Comparison of ENCODE assay signal across 20 cellular contexts in the genomic region with DNA sequence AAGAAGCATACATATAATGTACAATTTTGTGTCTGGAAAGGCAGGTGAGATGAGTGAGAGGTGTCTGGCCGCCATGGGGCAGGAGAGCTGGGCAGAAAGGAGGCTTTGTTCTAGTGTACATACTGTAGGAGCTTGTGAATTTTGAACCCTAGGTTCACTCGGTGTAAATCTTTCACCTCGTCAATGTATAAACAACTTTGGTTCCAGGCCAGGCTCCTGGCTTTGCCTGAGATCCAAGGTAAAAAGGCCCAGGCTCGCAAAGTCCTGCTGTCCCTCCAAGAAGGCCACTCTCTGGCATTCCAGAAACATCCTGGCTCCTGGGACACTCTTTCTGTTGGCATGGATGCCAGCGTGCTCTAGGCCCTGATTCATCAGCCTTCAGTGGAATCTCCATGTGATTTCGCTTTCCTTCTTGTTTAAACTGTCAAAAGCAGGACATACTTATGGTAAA. TPM values are rescaled to one million over a fixed set of nuclear protein-coding genes. Genes with fewer than 3 reads are reported as not detected.
DNase-seq lines count a peak whose midpoint lies in the region; ATAC-seq and TF ChIP-seq lines count a peak whose summit lies in the region.
"Had no signal": no experiment of that assay in that cellular context is flagged by ENCODE, and none has a peak within 500 bp of the region (broad histone marks: within the 10 kb centered on the region; RNA-seq: fewer than 3 reads in every experiment).

No MANE protein-coding gene starts in this region.

- no peak overlapping the region for H3K4me2 ChIP-seq in SK-N-SH
- H3K4me2 ChIP-seq: BLaER1 treated with 17β-estradiol and CSF1 and Interleukin-3, amounts not matched to agents 10 nM and 100 nM had no signal

- no peaks in the 10 kb centered on the region for H3K9me3 ChIP-seq in SK-N-SH
- H3K9me3 ChIP-seq: BLaER1 treated with 17β-estradiol and CSF1 and Interleukin-3, amounts not matched to agents 10 nM and 100 nM; SJCRH30 had no signal

- H2AFZ ChIP-seq in SK-N-SH (ENCODE audit: low read depth) = peak overlapping the region; percentile 35; the same call in 1 of the 2 replicates

- H3K27ac Mint-ChIP-seq in nephron = peak overlapping the region in 2 of 3 experiments; percentile 0 to 43
- H3K27ac Mint-ChIP-seq in activated T-cell treated with anti-CD3 and anti-CD28 coated beads, Interleukin-2, amount 50 U/mL, for 24 hours = no peak overlapping the region

- no peak overlapping the region for H3K9ac ChIP-seq in SK-N-SH
- H3K9ac ChIP-seq: BLaER1 treated with 17β-estradiol and CSF1 and Interleukin-3, amounts not matched to agents 10 nM and 100 nM had no signal

- no peaks in the 10 kb centered on the region for H3K4me1 Mint-ChIP-seq in nephron
- no peaks in the 10 kb centered on the region for H3K4me1 Mint-ChIP-seq in activated T-cell treated with anti-CD3 and anti-CD28 coated beads, Interleukin-2, amount 50 U/mL, for 24 hours (ENCODE audit: low read depth)

- POLR2A ChIA-PET in SK-N-SH (lab: Yijun Ruan, JAX) = no interaction called here

- no peaks in the 10 kb centered on the region for H3K79me2 ChIP-seq in SK-N-SH (ENCODE audit: insufficient read depth)

- TF ChIP-seq RAD21 in SK-N-SH (IDR thresholded peaks at IDR 0.05; ENCODE audit: low read length) = no peak

- no peak overlapping the region for H3K4me3 ChIP-seq in SK-N-SH (ENCODE audit: low read depth in 2 of 2, low read length in 1 of 2)
- H3K4me3 ChIP-seq: BLaER1 treated with 17β-estradiol and CSF1 and Interleukin-3, amounts not matched to agents 10 nM and 100 nM; GM12878; SJCRH30 had no signal

- CTCF ChIA-PET in SK-N-SH (lab: Yijun Ruan, JAX) = interaction anchor here (0.9 kb wide), 1 partner anchor 61 kb away, joined by 3 read pairs; no protein-coding TSS in a partner anchor

- H4K20me1 ChIP-seq in SK-N-SH (ENCODE audit: insufficient read depth) = no peaks in the 10 kb centered on the region
- H4K20me1 ChIP-seq: BLaER1 treated with 17β-estradiol and CSF1 and Interleukin-3, amounts not matched to agents 10 nM and 100 nM had no signal

- no peak for DNase-seq in SK-N-SH
- DNase-seq in left colon = no peak
- DNase-seq in activated T-cell treated with anti-CD3 and anti-CD28 coated beads, Interleukin-2, amount 50 U/mL, for 24 hours = no peak
- no peak for DNase-seq in hippocampal formation (lab: John Stamatoyannopoulos, UW)
- no peak for DNase-seq in NCI-H2196 (lab: John Stamatoyannopoulos, UW; ENCODE audit: unreplicated experiment)
- DNase-seq in nucleus accumbens (lab: John Stamatoyannopoulos, UW) = no peak
- DNase-seq: DND-41, GOT3, KG1, NCI-H1436 treated with DMSO at 0.1 percent for 48 hours, NCI-H2081, NCI-H510A, NCI-H774, RPMI8226, SJCRH30 had no signal

- no peak for ATAC-seq in SK-N-SH treated with all-trans-retinoic acid at 6 μM for 48 hours
- ATAC-seq in left colon = peak; percentile 56
- ATAC-seq: GM12878 had no signal

- no peaks in the 10 kb centered on the region for H3K9me3 Mint-ChIP-seq in nephron
- no peaks in the 10 kb centered on the region for H3K9me3 Mint-ChIP-seq in activated T-cell treated with anti-CD3 and anti-CD28 coated beads, Interleukin-2, amount 50 U/mL, for 24 hours

- no peaks in the 10 kb centered on the region for H3K4me1 ChIP-seq in SK-N-SH (ENCODE audit: control insufficient read depth in 1 of 2, insufficient read depth in 2 of 2, low read depth in 1 of 2, low read length in 1 of 2)
- H3K4me1 ChIP-seq: SJCRH30 had no signal

- H3K27me3 Mint-ChIP-seq in nephron (ENCODE audit: low read depth) = peaks cover 14% of the 10 kb centered on the region
- peaks cover 12% of the 10 kb centered on the region for H3K27me3 Mint-ChIP-seq in activated T-cell treated with anti-CD3 and anti-CD28 coated beads, Interleukin-2, amount 50 U/mL, for 24 hours

- H3F3A ChIP-seq in SK-N-SH (replicated peaks; ENCODE audit: insufficient read depth) = no peaks in the 10 kb centered on the region

- H3K4me3 Mint-ChIP-seq in nephron = no peak overlapping the region
- no peak overlapping the region for H3K4me3 Mint-ChIP-seq in activated T-cell treated with anti-CD3 and anti-CD28 coated beads, Interleukin-2, amount 50 U/mL, for 24 hours

- intact Hi-C loops in left colon (cut with DNase I, micrococcal nuclease) = no loop called here

- no peak for TF ChIP-seq EP300 in SK-N-SH (IDR thresholded peaks at IDR 0.05; ENCODE audit: borderline replicate concordance in 1 of 2, low read depth in 1 of 2, low read length in 1 of 2)

- 81% methylated on average over 6 of the region's 6 CpGs for WGBS in SK-N-SH (ENCODE audit: low lambda C conversion rate)

- no peak overlapping the region for H3K27ac ChIP-seq in SK-N-SH (ENCODE audit: low read depth in 2 of 2, low read length in 1 of 2)
- H3K27ac ChIP-seq: 22Rv1; BLaER1 treated with 17β-estradiol and CSF1 and Interleukin-3, amounts not matched to agents 10 nM and 100 nM; SJCRH30 had no signal

- no peaks in the 10 kb centered on the region for H3K9me2 ChIP-seq in SK-N-SH

- H3K27me3 ChIP-seq in SK-N-SH (ENCODE audit: insufficient read depth) = no peaks in the 10 kb centered on the region; the same call in 1 of the 2 replicates

- no peak for TF ChIP-seq CTCF in SK-N-SH (IDR thresholded peaks at IDR 0.05)
- no peak for TF ChIP-seq CTCF in nephron (IDR thresholded peaks at IDR 0.05; ENCODE audit: unreplicated experiment in 3 of 3)

- H3K36me3 ChIP-seq in SK-N-SH (replicated peaks in 1 of 2; ENCODE audit: control insufficient read depth in 1 of 2, insufficient read depth in 2 of 2, low read length in 1 of 2) = no peaks in the 10 kb centered on the region
- H3K36me3 ChIP-seq: BLaER1 treated with 17β-estradiol and CSF1 and Interleukin-3, amounts not matched to agents 10 nM and 100 nM; SJCRH30 had no signal

- no peaks in the 10 kb centered on the region for H3K36me3 Mint-ChIP-seq in nephron (ENCODE audit: low read depth)
- no peaks in the 10 kb centered on the region for H3K36me3 Mint-ChIP-seq in activated T-cell treated with anti-CD3 and anti-CD28 coated beads, Interleukin-2, amount 50 U/mL, for 24 hours (ENCODE audit: low read depth)

TF ChIP-seq in SK-N-SH, 30 proteins besides CTCF, POLR2A, EP300 and RAD21 (continues in another document):
- TF ChIP-seq, protein P1, sequence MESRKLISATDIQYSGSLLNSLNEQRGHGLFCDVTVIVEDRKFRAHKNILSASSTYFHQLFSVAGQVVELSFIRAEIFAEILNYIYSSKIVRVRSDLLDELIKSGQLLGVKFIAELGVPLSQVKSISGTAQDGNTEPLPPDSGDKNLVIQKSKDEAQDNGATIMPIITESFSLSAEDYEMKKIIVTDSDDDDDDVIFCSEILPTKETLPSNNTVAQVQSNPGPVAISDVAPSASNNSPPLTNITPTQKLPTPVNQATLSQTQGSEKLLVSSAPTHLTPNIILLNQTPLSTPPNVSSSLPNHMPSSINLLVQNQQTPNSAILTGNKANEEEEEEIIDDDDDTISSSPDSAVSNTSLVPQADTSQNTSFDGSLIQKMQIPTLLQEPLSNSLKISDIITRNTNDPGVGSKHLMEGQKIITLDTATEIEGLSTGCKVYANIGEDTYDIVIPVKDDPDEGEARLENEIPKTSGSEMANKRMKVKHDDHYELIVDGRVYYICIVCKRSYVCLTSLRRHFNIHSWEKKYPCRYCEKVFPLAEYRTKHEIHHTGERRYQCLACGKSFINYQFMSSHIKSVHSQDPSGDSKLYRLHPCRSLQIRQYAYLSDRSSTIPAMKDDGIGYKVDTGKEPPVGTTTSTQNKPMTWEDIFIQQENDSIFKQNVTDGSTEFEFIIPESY (IDR thresholded peaks at IDR 0.05; ENCODE audit: borderline replicate concordance, low read depth) = no peak
- TF ChIP-seq GATA2 (CRISPR knock-in tag; IDR thresholded peaks at IDR 0.05) (no peak), TEAD4 (IDR thresholded peaks at IDR 0.05; ENCODE audit: borderline replicate concordance, insufficient read depth) (no peak), FOSL2 (IDR thresholded peaks at IDR 0.05; ENCODE audit: borderline replicate concordance, low read depth) (no peak), YY1 (IDR thresholded peaks at IDR 0.05; ENCODE audit: low read depth) (no peak), MEF2A (IDR thresholded peaks at IDR 0.05; ENCODE audit: borderline replicate concordance, low read depth) (no peak), FOXJ3 (CRISPR knock-in tag; IDR thresholded peaks at IDR 0.05) (no peak)

TF ChIP-seq in SK-N-SH treated with all-trans-retinoic acid at 6 μM for 48 hours, 23 proteins besides CTCF, POLR2A, EP300 and RAD21:
- TF ChIP-seq, protein P2, sequence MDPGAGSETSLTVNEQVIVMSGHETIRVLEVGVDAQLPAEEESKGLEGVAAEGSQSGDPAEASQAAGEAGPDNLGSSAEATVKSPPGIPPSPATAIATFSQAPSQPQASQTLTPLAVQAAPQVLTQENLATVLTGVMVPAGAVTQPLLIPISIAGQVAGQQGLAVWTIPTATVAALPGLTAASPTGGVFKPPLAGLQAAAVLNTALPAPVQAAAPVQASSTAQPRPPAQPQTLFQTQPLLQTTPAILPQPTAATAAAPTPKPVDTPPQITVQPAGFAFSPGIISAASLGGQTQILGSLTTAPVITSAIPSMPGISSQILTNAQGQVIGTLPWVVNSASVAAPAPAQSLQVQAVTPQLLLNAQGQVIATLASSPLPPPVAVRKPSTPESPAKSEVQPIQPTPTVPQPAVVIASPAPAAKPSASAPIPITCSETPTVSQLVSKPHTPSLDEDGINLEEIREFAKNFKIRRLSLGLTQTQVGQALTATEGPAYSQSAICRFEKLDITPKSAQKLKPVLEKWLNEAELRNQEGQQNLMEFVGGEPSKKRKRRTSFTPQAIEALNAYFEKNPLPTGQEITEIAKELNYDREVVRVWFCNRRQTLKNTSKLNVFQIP (CRISPR knock-in tag; IDR thresholded peaks at IDR 0.05; ENCODE audit: borderline replicate concordance, low read depth) = no peak
- TF ChIP-seq ZC3H10 (CRISPR knock-in tag; IDR thresholded peaks at IDR 0.05) = no peak
- no peak for TF ChIP-seq ESRRG (CRISPR knock-in tag; IDR thresholded peaks at IDR 0.05)
- no peak for TF ChIP-seq OSR1 (CRISPR knock-in tag; IDR thresholded peaks at IDR 0.05)

RNA-seq across cellular contexts. Expression of a gene that starts 7.1 kb away (rescaled TPM):
- polyA plus RNA-seq in SK-N-SH (2012; rRNA removed) = not detected in 2 replicates
- 0.04 TPM in 1 of 2 replicates, not detected in the other for polyA plus RNA-seq in SK-N-SH (2012; cell fraction: cytosol; rRNA removed)
- 0.06 and 0.07 TPM in 2 replicates for polyA plus RNA-seq in SK-N-SH (2012; cell fraction: nucleus; rRNA removed)
- not detected for total RNA-seq in left colon
- total RNA-seq: SJCRH30 had no signal

RNA-seq across cellular contexts. Expression of a gene that starts 17.7 kb away (rescaled TPM):
- polyA plus RNA-seq in SK-N-SH (2012; rRNA removed) = 0.11 TPM in 1 of 2 replicates, not detected in the other
- 0.05 TPM in 1 of 2 replicates, not detected in the other for polyA plus RNA-seq in SK-N-SH (2012; cell fraction: cytosol; rRNA removed)
- 0.54 TPM in 1 of 2 replicates, not detected in the other for polyA plus RNA-seq in SK-N-SH (2012; cell fraction: nucleus; rRNA removed)
- 1 to 10 TPM; 1.4 TPM for total RNA-seq in left colon
- total RNA-seq: SJCRH30 had no signal

RNA-seq across cellular contexts. Expression of a gene that starts 47.6 kb away (rescaled TPM):
- polyA plus RNA-seq in SK-N-SH (2012; rRNA removed) = 0.91 and 0.94 TPM in 2 replicates
- 0.44 and 0.79 TPM in 2 replicates for polyA plus RNA-seq in SK-N-SH (2012; cell fraction: cytosol; rRNA removed)
- polyA plus RNA-seq in SK-N-SH (2012; cell fraction: nucleus; rRNA removed) = 3.3 TPM in 2 replicates
- under 1 TPM; 0.18 to 0.53 TPM for total RNA-seq in left colon
- total RNA-seq: GM12878, SJCRH30 had no signal
